Comparison of ENCODE assay signal across 9 cellular contexts in the genomic region with DNA sequence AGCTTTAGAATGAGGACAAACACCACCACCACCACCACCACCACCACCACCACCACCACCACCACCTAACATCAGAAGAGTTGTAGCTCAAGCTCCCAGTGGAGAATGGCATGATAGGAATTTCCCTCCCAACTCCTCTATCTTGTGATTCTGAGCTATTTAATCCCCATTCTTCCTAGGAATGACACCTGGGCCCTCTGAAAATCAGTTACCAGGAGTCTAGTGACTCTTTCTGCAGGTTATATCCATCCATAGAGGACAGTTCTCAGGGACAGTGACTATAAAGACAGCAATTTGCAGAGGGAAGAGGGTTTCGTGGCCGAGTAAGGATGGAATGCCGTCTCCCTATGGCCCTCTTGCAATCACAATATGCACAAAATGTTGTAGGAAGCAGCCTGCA. TPM values are rescaled to one million over a fixed set of nuclear protein-coding genes. Genes with fewer than 3 reads are reported as not detected.
A peak's percentile ranks its signal among the peaks of the same experiment; 100 is the strongest.
DNase-seq lines count a peak whose midpoint lies in the region; ATAC-seq, FAIRE-seq and TF ChIP-seq lines count a peak whose summit lies in the region.
"Had no signal": no experiment of that assay in that cellular context is flagged by ENCODE, and none has a peak within 500 bp of the region (broad histone marks: within the 10 kb centered on the region; RNA-seq: fewer than 3 reads in every experiment).

No MANE protein-coding gene starts in this region.

- H3K27me3 Mint-ChIP-seq in activated T-cell treated with anti-CD3 and anti-CD28 coated beads, Interleukin-2, amount 50 U/mL, for 72 hours (ENCODE audit: low read depth), result no peaks in the 10 kb centered on the region
- no peaks in the 10 kb centered on the region for H3K27me3 Mint-ChIP-seq in activated T-helper 17 cell treated with anti-CD3 and anti-CD28 coated beads, Interleukin-2, amount 50 U/mL, for 72 hours

- no peak for ATAC-seq in activated T-cell treated with anti-CD3 and anti-CD28 coated beads, Interleukin-2, amount 50 U/mL, for 72 hours (replicated peaks in 1 of 2)
- ATAC-seq in activated T-helper 17 cell treated with anti-CD3 and anti-CD28 coated beads, Interleukin-2, amount 50 U/mL, for 72 hours (replicated peaks), result no peak
- ATAC-seq in left lobe of liver, result no peak

- TF ChIP-seq CTCF in kidney (IDR thresholded peaks at IDR 0.05; ENCODE audit: borderline replicate concordance, extremely low read depth, insufficient read depth) (no peak), stomach (IDR thresholded peaks at IDR 0.05) (no peak)

- FAIRE-seq in kidney (lab: Jason Lieb, UNC), result no peak
- FAIRE-seq: bronchial epithelial cell had no signal

- H3K9me3 ChIP-seq in kidney (ENCODE audit: control insufficient read depth in 1 of 2, low read length in 2 of 2), result no peaks in the 10 kb centered on the region
- no peaks in the 10 kb centered on the region for H3K9me3 ChIP-seq in stomach

- no peak for TF ChIP-seq EP300 in stomach (IDR thresholded peaks at IDR 0.05)

- peak overlapping the region; percentile 65 to 78 for H3K27ac ChIP-seq in kidney (ENCODE audit: low read depth in 2 of 2, low read length in 2 of 2)
- peak overlapping the region in 4 of 5 donors; percentile 92 to 100 (median 96) for H3K27ac ChIP-seq in stomach

- no peak for DNase-seq in activated T-cell treated with anti-CD3 and anti-CD28 coated beads, Interleukin-2, amount 50 U/mL, for 72 hours
- no peak for DNase-seq in activated T-cell treated with anti-CD3 and anti-CD28 coated beads, Interleukin-2, amount 50 U/mL, for 1 hour
- DNase-seq in kidney (no peak), stomach (no peak), left lobe of liver (ENCODE audit: low spot score) (no peak), NCI-H345 treated with DMSO at 0.1 percent for 48 hours (lab: John Stamatoyannopoulos, UW; ENCODE audit: unreplicated experiment) (no peak)
- no peak for DNase-seq in activated CD4-positive, alpha-beta T cell treated with anti-CD3 and anti-CD28 coated beads, Interleukin-2, amount 50 U/mL, for 4 hours

- H3K27ac Mint-ChIP-seq in activated T-cell treated with anti-CD3 and anti-CD28 coated beads, Interleukin-2, amount 50 U/mL, for 72 hours, result peak overlapping the region; percentile 91
- H3K27ac Mint-ChIP-seq in activated T-helper 17 cell treated with anti-CD3 and anti-CD28 coated beads, Interleukin-2, amount 50 U/mL, for 72 hours, result no peak overlapping the region

- peaks cover 6 to 22% of the 10 kb centered on the region in 2 donors for H3K36me3 Mint-ChIP-seq in activated T-cell treated with anti-CD3 and anti-CD28 coated beads, Interleukin-2, amount 50 U/mL, for 72 hours (ENCODE audit: insufficient read depth in 2 of 2)
- H3K36me3 Mint-ChIP-seq in activated T-helper 17 cell treated with anti-CD3 and anti-CD28 coated beads, Interleukin-2, amount 50 U/mL, for 72 hours (ENCODE audit: low read depth), result peaks cover 97% of the 10 kb centered on the region

- H3K4me1 ChIP-seq in kidney (ENCODE audit: control insufficient read depth in 1 of 2, insufficient read depth in 1 of 2, low read depth in 1 of 2, low read length in 2 of 2) (peaks cover 72 to 80% of the 10 kb centered on the region in 2 donors), stomach (peaks cover 96 to 100% (median 100%) of the 10 kb centered on the region in 4 donors)

- no peaks in the 10 kb centered on the region for H3K9me3 Mint-ChIP-seq in activated T-cell treated with anti-CD3 and anti-CD28 coated beads, Interleukin-2, amount 50 U/mL, for 72 hours
- H3K9me3 Mint-ChIP-seq in activated T-helper 17 cell treated with anti-CD3 and anti-CD28 coated beads, Interleukin-2, amount 50 U/mL, for 72 hours, result no peaks in the 10 kb centered on the region

- TF ChIP-seq POLR2A in stomach (IDR thresholded peaks at IDR 0.05), result no peak

- 65 to 86% (median 81%) methylated on average over 3 of the region's 3 CpGs for WGBS in stomach, 5 donors

- H3K27me3 ChIP-seq in stomach, result no peaks in the 10 kb centered on the region

- peak overlapping the region; percentile 76 to 86 for H3K4me3 Mint-ChIP-seq in activated T-cell treated with anti-CD3 and anti-CD28 coated beads, Interleukin-2, amount 50 U/mL, for 72 hours
- H3K4me3 Mint-ChIP-seq in activated T-helper 17 cell treated with anti-CD3 and anti-CD28 coated beads, Interleukin-2, amount 50 U/mL, for 72 hours, result peak overlapping the region; percentile 74

- H3K36me3 ChIP-seq in kidney (ENCODE audit: control insufficient read depth in 1 of 2, insufficient read depth in 2 of 2, low read length in 2 of 2) (no peaks in the 10 kb centered on the region), stomach (peaks cover 0 to 4% (median 0%) of the 10 kb centered on the region in 4 donors)

- no peak overlapping the region for H3K9ac ChIP-seq in kidney (ENCODE audit: low read length in 2 of 2)

- H3K4me3 ChIP-seq in kidney (ENCODE audit: low read length in 2 of 2) (no peak overlapping the region), stomach (no peak overlapping the region)

- peaks cover 100% of the 10 kb centered on the region for H3K4me1 Mint-ChIP-seq in activated T-cell treated with anti-CD3 and anti-CD28 coated beads, Interleukin-2, amount 50 U/mL, for 72 hours (ENCODE audit: low read depth)
- peaks cover 64% of the 10 kb centered on the region for H3K4me1 Mint-ChIP-seq in activated T-helper 17 cell treated with anti-CD3 and anti-CD28 coated beads, Interleukin-2, amount 50 U/mL, for 72 hours

- intact Hi-C loops in kidney (cut with DNase I), result no loop called here
- intact Hi-C loops in stomach (cut with DNase I; ENCODE audit: low total_unique reads), result loop anchor here (10.0 kb wide), 1 partner anchor 115 kb away; no protein-coding TSS in a partner anchor

RNA-seq across cellular contexts. Expression of gene MYH9, which starts 27.8 kb away (rescaled TPM):
- total RNA-seq in activated T-cell treated with anti-CD3 and anti-CD28 coated beads, Interleukin-2, amount 50 U/mL, for 72 hours, result 100 to 1,000 TPM; 529 to 662 TPM
- total RNA-seq in activated T-helper 17 cell treated with anti-CD3 and anti-CD28 coated beads, Interleukin-2, amount 50 U/mL, for 72 hours, result 100 to 1,000 TPM; 782 to 800 TPM
- total RNA-seq in kidney (655 TPM), stomach (100 to 1,000 TPM; 155 to 620 (median 272) TPM), left lobe of liver (204 TPM)
- polyA plus RNA-seq in kidney (ENCODE audit: insufficient read depth, low read depth, low replicate concordance) (85.2 TPM), stomach (10 to 100 TPM; 46.7 to 79.3 (median 54.3) TPM)
